In genomic region chr13:43303040-43303729, GRCh38 we compare ENCODE assay signal across 8 cellular contexts.
DNase-seq lines count a peak whose midpoint lies in the region; ATAC-seq, FAIRE-seq and TF ChIP-seq lines count a peak whose summit lies in the region.

No MANE protein-coding gene starts in this region.

- peaks cover 6% of the 10 kb centered on the region for H3K4me1 ChIP-seq in astrocyte (ENCODE audit: insufficient read depth, low read length)

- ATAC-seq in GM21723 (IDR thresholded peaks at IDR 0.05; ENCODE audit: unreplicated experiment) (peak; percentile 56), HG03520 (IDR thresholded peaks at IDR 0.05; ENCODE audit: unreplicated experiment) (no peak), HG02588 (IDR thresholded peaks at IDR 0.05; ENCODE audit: unreplicated experiment) (no peak)
- peak; percentile 60 for ATAC-seq in stimulated activated naive CD8-positive, alpha-beta T cell treated with anti-CD3 and anti-CD28 coated beads, Interleukin-15, amount 100 ng/mL, for 72 hours

- no peaks in the 10 kb centered on the region for H3K27me3 ChIP-seq in astrocyte (ENCODE audit: insufficient read depth, low read length)

- H3K79me2 ChIP-seq in astrocyte (ENCODE audit: insufficient read depth, low read length) = no peaks in the 10 kb centered on the region

- no peaks in the 10 kb centered on the region for H3K36me3 Mint-ChIP-seq in astrocyte (ENCODE audit: low read depth, unreplicated experiment)

- H4K20me1 ChIP-seq in astrocyte (ENCODE audit: insufficient read depth, low read length) = no peaks in the 10 kb centered on the region

- H3K9me3 Mint-ChIP-seq in astrocyte (ENCODE audit: unreplicated experiment) = no peaks in the 10 kb centered on the region
- H3K9me3 Mint-ChIP-seq in stimulated activated naive CD8-positive, alpha-beta T cell treated with anti-CD3 and anti-CD28 coated beads, Interleukin-15, amount 100 ng/mL, for 72 hours = no peaks in the 10 kb centered on the region

- peak; percentile 39 for TF ChIP-seq CTCF in astrocyte (IDR thresholded peaks at IDR 0.05; ENCODE audit: insufficient read depth, low read depth, low read length)

- no peak overlapping the region for H3K4me2 ChIP-seq in astrocyte (ENCODE audit: low read length)

- H3K27ac ChIP-seq in astrocyte (ENCODE audit: low read depth, low read length) = no peak overlapping the region

- peak overlapping the region; percentile 6 for H2AFZ ChIP-seq in astrocyte (ENCODE audit: low read depth, low read length)

- DNase-seq in DMS53 treated with DMSO at 0.1 percent for 48 hours (lab: John Stamatoyannopoulos, UW; ENCODE audit: unreplicated experiment) (peak; percentile 24), NCI-H2107 (lab: John Stamatoyannopoulos, UW) (peak; percentile 22), astrocyte (ENCODE audit: low read depth) (peak; percentile 42), iPS-NIHi7 (ENCODE audit: extremely low spot score) (peak; percentile 78)
- DNase-seq in stimulated activated naive CD8-positive, alpha-beta T cell treated with anti-CD3 and anti-CD28 coated beads, Interleukin-15, amount 100 ng/mL, for 72 hours = peak in 1 of 2 donors; percentile 10

- no peak overlapping the region for H3K4me3 Mint-ChIP-seq in astrocyte (ENCODE audit: unreplicated experiment)
- H3K4me3 Mint-ChIP-seq in stimulated activated naive CD8-positive, alpha-beta T cell treated with anti-CD3 and anti-CD28 coated beads, Interleukin-15, amount 100 ng/mL, for 72 hours = no peak overlapping the region

- H3K27ac Mint-ChIP-seq in astrocyte (ENCODE audit: unreplicated experiment) = no peak overlapping the region
- no peak overlapping the region for H3K27ac Mint-ChIP-seq in stimulated activated naive CD8-positive, alpha-beta T cell treated with anti-CD3 and anti-CD28 coated beads, Interleukin-15, amount 100 ng/mL, for 72 hours

- H3K9ac ChIP-seq in astrocyte (ENCODE audit: low read length) = no peak overlapping the region

- H3K4me1 Mint-ChIP-seq in astrocyte (ENCODE audit: low read depth, unreplicated experiment) = peaks cover 17% of the 10 kb centered on the region
- H3K4me1 Mint-ChIP-seq in stimulated activated naive CD8-positive, alpha-beta T cell treated with anti-CD3 and anti-CD28 coated beads, Interleukin-15, amount 100 ng/mL, for 72 hours = no peaks in the 10 kb centered on the region

- no peak overlapping the region for H3K4me3 ChIP-seq in astrocyte (ENCODE audit: insufficient read depth, low read depth, low read length)

- H3K36me3 ChIP-seq in astrocyte (ENCODE audit: insufficient read depth, low read length) = no peaks in the 10 kb centered on the region

- H3K27me3 Mint-ChIP-seq in astrocyte (ENCODE audit: low read depth, unreplicated experiment) = peaks cover 7% of the 10 kb centered on the region
- peaks cover 23% of the 10 kb centered on the region for H3K27me3 Mint-ChIP-seq in stimulated activated naive CD8-positive, alpha-beta T cell treated with anti-CD3 and anti-CD28 coated beads, Interleukin-15, amount 100 ng/mL, for 72 hours

- peak; percentile 59 for FAIRE-seq in astrocyte (lab: Jason Lieb, UNC)

- no peaks in the 10 kb centered on the region for H3K9me3 ChIP-seq in astrocyte (ENCODE audit: insufficient read depth, low read depth, low read length)

Comparison
In these comparisons a context has a peak if more than half of its experiments do, and no peak if none do; other contexts are left out.
1. ATAC-seq: peak in GM21723 (single experiment) and stimulated activated naive CD8-positive, alpha-beta T cell treated with anti-CD3 and anti-CD28 coated beads, Interleukin-15, amount 100 ng/mL, for 72 hours (single experiment); none in HG03520 (single experiment) and HG02588 (single experiment).